Comparison of ENCODE assay signal across 8 cellular contexts in genomic region chr17:75855310-75856061, GRCh38. TPM values are rescaled to one million over a fixed set of nuclear protein-coding genes. Genes with fewer than 3 reads are reported as not detected.
DNase-seq lines count a peak whose midpoint lies in the region; TF ChIP-seq lines count a peak whose summit lies in the region.

Gene WBP2, minus strand, starts transcription at chr17:75855335. Its CDS starts 38 bp downstream, at chr17:75855297.

- H3K4me2 ChIP-seq in MM.1S (ENCODE audit: low read depth, low read length) (peak within 1 kb of the TSS; percentile 92), neural cell (ENCODE audit: low read length) (peak within 1 kb of the TSS; percentile 99)

- intact Hi-C loops in stomach (cut with DNase I; ENCODE audit: low total_unique reads): no loop called here

- peak in 2 of 4 donors; percentile 95 for TF ChIP-seq POLR2A in stomach (IDR thresholded peaks at IDR 0.05)

- DNase-seq in GF-D8 (lab: John Stamatoyannopoulos, UW) (peak; percentile 100), HCEC 1CT (peak; percentile 100), MM.1S (peak; percentile 100), SIG-M5 (lab: John Stamatoyannopoulos, UW) (peak; percentile 100), activated gamma-delta T cell (lab: John Stamatoyannopoulos, UW) (peak; percentile 77), fibroblast of villous mesenchyme (ENCODE audit: low read depth) (peak; percentile 100), stomach (peak; percentile 98)

- H3K9me3 ChIP-seq in MM.1S (replicated peaks; ENCODE audit: insufficient read depth, low read length): no peaks in the 10 kb centered on the region
- H3K9me3 ChIP-seq in neural cell (ENCODE audit: low read length): no peaks in the 10 kb centered on the region
- H3K9me3 ChIP-seq in stomach: no peaks in the 10 kb centered on the region

- no peaks in the 10 kb centered on the region for H3K27me3 ChIP-seq in MM.1S (replicated peaks; ENCODE audit: insufficient read depth, low read length)
- H3K27me3 ChIP-seq in neural cell (ENCODE audit: insufficient read depth, low read depth, low read length): no peaks in the 10 kb centered on the region
- H3K27me3 ChIP-seq in stomach: no peaks in the 10 kb centered on the region

- no peaks in the 10 kb centered on the region for H3K36me3 ChIP-seq in MM.1S (replicated peaks; ENCODE audit: insufficient read depth, low read length)
- no peaks in the 10 kb centered on the region for H3K36me3 ChIP-seq in neural cell (ENCODE audit: insufficient read depth, low read length)
- peaks cover 10 to 24% (median 21%) of the 10 kb centered on the region in 4 donors for H3K36me3 ChIP-seq in stomach

- H3K79me2 ChIP-seq in MM.1S (ENCODE audit: low read length) (peaks cover 30% of the 10 kb centered on the region), neural cell (replicated peaks; ENCODE audit: insufficient read depth, low read length) (peaks cover 10% of the 10 kb centered on the region)

- H3K9ac ChIP-seq in MM.1S (ENCODE audit: low read length): peak within 1 kb of the TSS; percentile 95
- H3K9ac ChIP-seq in neural cell (ENCODE audit: low read length): peak within 1 kb of the TSS; percentile 82

- peak within 1 kb of the TSS; percentile 61 for H2AFZ ChIP-seq in MM.1S (ENCODE audit: low read length)
- H2AFZ ChIP-seq in neural cell (ENCODE audit: low read depth, low read length): peak within 1 kb of the TSS; percentile 65

- peak within 1 kb of the TSS; percentile 87 for H3K27ac ChIP-seq in MM.1S (ENCODE audit: low read length)
- H3K27ac ChIP-seq in neural cell (ENCODE audit: low read length): peak within 1 kb of the TSS; percentile 86
- H3K27ac ChIP-seq in stomach: peak within 1 kb of the TSS; percentile 95 to 100 (median 99)

- peak within 1 kb of the TSS; percentile 88 for H3K4me3 ChIP-seq in MM.1S (ENCODE audit: low read length)
- peak within 1 kb of the TSS; percentile 87 for H3K4me3 ChIP-seq in fibroblast of villous mesenchyme (ENCODE audit: low read depth, low read length)
- peak within 1 kb of the TSS; percentile 91 for H3K4me3 ChIP-seq in neural cell (ENCODE audit: low read length)
- peak within 1 kb of the TSS; percentile 67 to 90 (median 85) for H3K4me3 ChIP-seq in stomach

- H3K9me2 ChIP-seq in MM.1S (replicated peaks; ENCODE audit: insufficient read depth, low read length) (no peaks in the 10 kb centered on the region), neural cell (ENCODE audit: insufficient read depth, low read length) (no peaks in the 10 kb centered on the region)

- TF ChIP-seq RAD21 in neural cell (conservative IDR thresholded peaks at IDR 0.05): peak; percentile 56

- 0 to 1% (median 0%) methylated on average over 36 to 58 of the region's 58 CpGs for WGBS in stomach, 5 donors

- no peaks in the 10 kb centered on the region for H4K20me1 ChIP-seq in MM.1S (ENCODE audit: insufficient read depth, low read length)
- H4K20me1 ChIP-seq in neural cell (ENCODE audit: insufficient read depth): no peaks in the 10 kb centered on the region

- peaks cover 12% of the 10 kb centered on the region; the same call in 1 of the 2 replicates for H3F3A ChIP-seq in MM.1S (ENCODE audit: insufficient read depth, low read length)
- peaks cover 8% of the 10 kb centered on the region for H3F3A ChIP-seq in neural cell (ENCODE audit: insufficient read depth, low read length, poor library complexity, severe bottlenecking)

- TF ChIP-seq EP300 in neural cell (conservative IDR thresholded peaks at IDR 0.05; ENCODE audit: poor library complexity, severe bottlenecking) (no peak), stomach (IDR thresholded peaks at IDR 0.05) (no peak)

- H3K4me1 ChIP-seq in MM.1S (ENCODE audit: low read length) (peaks cover 12% of the 10 kb centered on the region), stomach (peaks cover 32 to 73% (median 45%) of the 10 kb centered on the region in 4 donors)

- TF ChIP-seq CTCF in MM.1S (IDR thresholded peaks at IDR 0.05; ENCODE audit: low read length): no peak
- peak; percentile 60 for TF ChIP-seq CTCF in fibroblast of villous mesenchyme (IDR thresholded peaks at IDR 0.05; ENCODE audit: insufficient read depth, low read depth, low read length)
- peak; percentile 83 for TF ChIP-seq CTCF in neural cell (IDR thresholded peaks at IDR 0.05; ENCODE audit: poor library complexity, severe bottlenecking)
- peak in 4 of 7 experiments; percentile 29 to 46 (median 38) for TF ChIP-seq CTCF in stomach (IDR thresholded peaks at IDR 0.05)

TF ChIP-seq in neural cell, 6 proteins besides CTCF, POLR2A, EP300 and RAD21:
- TF ChIP-seq TAF1 (IDR thresholded peaks at IDR 0.05; ENCODE audit: low read depth): peak; percentile 38
- TF ChIP-seq POLR2AphosphoS5 (IDR thresholded peaks at IDR 0.05): peak; percentile 88
- TF ChIP-seq EZH2 (IDR thresholded peaks at IDR 0.05; ENCODE audit: borderline replicate concordance, insufficient read depth, low read length, poor library complexity, severe bottlenecking): no peak
- TF ChIP-seq SMC3 (conservative IDR thresholded peaks at IDR 0.05; ENCODE audit: poor library complexity): peak; percentile 67
- TF ChIP-seq REST (IDR thresholded peaks at IDR 0.05; ENCODE audit: borderline replicate concordance): peak; percentile 14
- no peak for TF ChIP-seq MXI1 (conservative IDR thresholded peaks at IDR 0.05; ENCODE audit: poor library complexity, severe bottlenecking)
TF ChIP-seq in neural cell: peak in this region for 4.

RNA-seq across cellular contexts. Expression of gene WBP2, which starts in this region (rescaled TPM):
- total RNA-seq in fibroblast of villous mesenchyme: 18.4 and 26.8 TPM in 2 replicates
- polyA plus RNA-seq in neural cell: 21.4 and 21.7 TPM in 2 replicates
- 24.3 and 36.2 TPM in 2 replicates for polyA minus RNA-seq in neural cell
- 100 to 1,000 TPM in 1 of 5 donors, 10 to 100 TPM in 4; 28.6 to 122 (median 46.1) TPM for total RNA-seq in stomach
- 100 to 1,000 TPM in 1 of 3 donors, 10 to 100 TPM in 2; 87.3 to 104 (median 98.6) TPM for polyA plus RNA-seq in stomach

Comparison
In these comparisons a context has a peak if more than half of its experiments do, and no peak if none do; other contexts are left out.
1. Peak in every context shown above with its lines: DNase-seq, H3K4me3 ChIP-seq and H3K27ac ChIP-seq.